21 cellular contexts compared by ENCODE assay signal in genomic region chr18:8130089-8130488, GRCh38.
DNase-seq lines count a peak whose midpoint lies in the region; ATAC-seq and TF ChIP-seq lines count a peak whose summit lies in the region.
"Had no signal": no experiment of that assay in that cellular context is flagged by ENCODE, and none has a peak within 500 bp of the region (broad histone marks: within the 10 kb centered on the region; RNA-seq: fewer than 3 reads in every experiment).

No MANE protein-coding gene starts in this region.

- no peaks in the 10 kb centered on the region for H3K9me2 ChIP-seq in SK-N-SH

- no peak overlapping the region for H3K27ac ChIP-seq in SK-N-SH (ENCODE audit: low read depth in 2 of 2, low read length in 1 of 2)
- no peak overlapping the region for H3K27ac ChIP-seq in HEK293 (ENCODE audit: extremely low read depth, low read depth, low read length)
- H3K27ac ChIP-seq: 22Rv1; BLaER1 treated with 17β-estradiol and CSF1 and Interleukin-3, amounts not matched to agents 10 nM and 100 nM had no signal

- no peaks in the 10 kb centered on the region for H3K27me3 ChIP-seq in SK-N-SH (ENCODE audit: insufficient read depth)
- H3K27me3 ChIP-seq: BE2C; BLaER1 treated with 17β-estradiol and CSF1 and Interleukin-3, amounts not matched to agents 10 nM and 100 nM had no signal

- H4K20me1 ChIP-seq in SK-N-SH (ENCODE audit: insufficient read depth) = no peaks in the 10 kb centered on the region
- H4K20me1 ChIP-seq: BLaER1 treated with 17β-estradiol and CSF1 and Interleukin-3, amounts not matched to agents 10 nM and 100 nM had no signal

- no peak for TF ChIP-seq EP300 in SK-N-SH (IDR thresholded peaks at IDR 0.05; ENCODE audit: borderline replicate concordance in 1 of 2, low read depth in 1 of 2, low read length in 1 of 2)

- H2AFZ ChIP-seq in SK-N-SH (ENCODE audit: low read depth) = no peak overlapping the region

- H3K9ac ChIP-seq in SK-N-SH = no peak overlapping the region
- H3K9ac ChIP-seq: BLaER1 treated with 17β-estradiol and CSF1 and Interleukin-3, amounts not matched to agents 10 nM and 100 nM had no signal

- 61% methylated on average over 5 of the region's 5 CpGs for WGBS in SK-N-SH (ENCODE audit: low lambda C conversion rate)

- no peak for TF ChIP-seq RAD21 in SK-N-SH (IDR thresholded peaks at IDR 0.05; ENCODE audit: low read length)

- DNase-seq in SK-N-SH (no peak), myocyte (ENCODE audit: low read depth) (peak; percentile 50), NCI-H128 (lab: John Stamatoyannopoulos, UW; ENCODE audit: unreplicated experiment) (no peak)
- DNase-seq in stimulated activated CD4-positive, alpha-beta T cell treated with anti-CD3 and anti-CD28 coated beads, Interleukin-2, amount 100 ng/mL, for 24 hours = no peak
- DNase-seq: ACHN; AML-193; BE2C; CD4-positive, alpha-beta T cell; CD8-positive, alpha-beta memory T cell; DMS53; DMS79 treated with DMSO at 0.1 percent for 48 hours; GF-D8; H7; HCEC 1CT; HFFc6 had no signal

- TF ChIP-seq CTCF in SK-N-SH (IDR thresholded peaks at IDR 0.05) (no peak), HEK293 (tag by site-specific recombination; IDR thresholded peaks at IDR 0.05) (no peak)

- no peak overlapping the region for H3K4me3 ChIP-seq in SK-N-SH (ENCODE audit: low read depth in 2 of 2, low read length in 1 of 2)
- H3K4me3 ChIP-seq in HEK293 (ENCODE audit: low read depth, low read length) = no peak overlapping the region
- H3K4me3 ChIP-seq: BLaER1 treated with 17β-estradiol and CSF1 and Interleukin-3, amounts not matched to agents 10 nM and 100 nM had no signal

- no peaks in the 10 kb centered on the region for H3K9me3 ChIP-seq in SK-N-SH
- H3K9me3 ChIP-seq in HEK293 (ENCODE audit: control insufficient read depth, insufficient read depth, low read depth, low read length) = no peaks in the 10 kb centered on the region
- H3K9me3 ChIP-seq: BE2C; BLaER1 treated with 17β-estradiol and CSF1 and Interleukin-3, amounts not matched to agents 10 nM and 100 nM had no signal

- no peak overlapping the region for H3K4me2 ChIP-seq in SK-N-SH
- H3K4me2 ChIP-seq: BLaER1 treated with 17β-estradiol and CSF1 and Interleukin-3, amounts not matched to agents 10 nM and 100 nM had no signal

- H3F3A ChIP-seq in SK-N-SH (replicated peaks; ENCODE audit: insufficient read depth) = no peaks in the 10 kb centered on the region

- no peaks in the 10 kb centered on the region for H3K36me3 ChIP-seq in SK-N-SH (replicated peaks in 1 of 2; ENCODE audit: control insufficient read depth in 1 of 2, insufficient read depth in 2 of 2, low read length in 1 of 2)
- H3K36me3 ChIP-seq in HEK293 (ENCODE audit: control insufficient read depth in 2 of 2, insufficient read depth in 1 of 2, low read length in 2 of 2) = no peaks in the 10 kb centered on the region
- H3K36me3 ChIP-seq: BE2C; BLaER1 treated with 17β-estradiol and CSF1 and Interleukin-3, amounts not matched to agents 10 nM and 100 nM had no signal

- no peaks in the 10 kb centered on the region for H3K79me2 ChIP-seq in SK-N-SH (ENCODE audit: insufficient read depth)

- ATAC-seq in SK-N-SH treated with all-trans-retinoic acid at 6 μM for 48 hours (no peak), esophagus mucosa (no peak), HG02623 (IDR thresholded peaks at IDR 0.05; ENCODE audit: unreplicated experiment) (no peak)

- POLR2A ChIA-PET in SK-N-SH (lab: Yijun Ruan, JAX) = no interaction called here
- POLR2A ChIA-PET in HEK293 (lab: Yijun Ruan, JAX) = no interaction called here

- CTCF ChIA-PET in SK-N-SH (lab: Yijun Ruan, JAX) = no interaction called here
- CTCF ChIA-PET in HEK293 (lab: Yijun Ruan, JAX) = no interaction called here

- H3K4me1 ChIP-seq in SK-N-SH (ENCODE audit: control insufficient read depth in 1 of 2, insufficient read depth in 2 of 2, low read depth in 1 of 2, low read length in 1 of 2) = no peaks in the 10 kb centered on the region
- H3K4me1 ChIP-seq in HEK293 (ENCODE audit: control insufficient read depth, insufficient read depth, low read length) = no peaks in the 10 kb centered on the region
- H3K4me1 ChIP-seq: BE2C; BLaER1 treated with 17β-estradiol and CSF1 and Interleukin-3, amounts not matched to agents 10 nM and 100 nM had no signal

TF ChIP-seq in SK-N-SH, 30 proteins besides CTCF, POLR2A, EP300 and RAD21:
- TF ChIP-seq CHD2 (IDR thresholded peaks at IDR 0.05; ENCODE audit: low read length, partially characterized antibody) (no peak), REST (IDR thresholded peaks at IDR 0.05; ENCODE audit: low read depth, low read length) (peak; percentile 80)

TF ChIP-seq in SK-N-SH treated with all-trans-retinoic acid at 6 μM for 48 hours, 23 proteins besides CTCF, POLR2A, EP300 and RAD21:
- no peak for TF ChIP-seq ARNTL (CRISPR knock-in tag; IDR thresholded peaks at IDR 0.05; ENCODE audit: borderline replicate concordance, low read depth)

TF ChIP-seq in HEK293, 187 proteins besides CTCF, POLR2A, EP300 and RAD21:
- TF ChIP-seq REST (tag by site-specific recombination; IDR thresholded peaks at IDR 0.05) (peak; percentile 85), ZNF221 (tag by site-specific recombination; IDR thresholded peaks at IDR 0.05; ENCODE audit: borderline replicate concordance) (no peak)

Comparison
In these comparisons a context has a peak if more than half of its experiments do, and no peak if none do; other contexts are left out.
1. Of the 4 proteins assayed by ChIP-seq in both HEK293 and SK-N-SH: peak only in HEK293: none; only in SK-N-SH: none; in both: REST; in neither: 3.